8 cellular contexts compared by ENCODE assay signal in the genomic region with DNA sequence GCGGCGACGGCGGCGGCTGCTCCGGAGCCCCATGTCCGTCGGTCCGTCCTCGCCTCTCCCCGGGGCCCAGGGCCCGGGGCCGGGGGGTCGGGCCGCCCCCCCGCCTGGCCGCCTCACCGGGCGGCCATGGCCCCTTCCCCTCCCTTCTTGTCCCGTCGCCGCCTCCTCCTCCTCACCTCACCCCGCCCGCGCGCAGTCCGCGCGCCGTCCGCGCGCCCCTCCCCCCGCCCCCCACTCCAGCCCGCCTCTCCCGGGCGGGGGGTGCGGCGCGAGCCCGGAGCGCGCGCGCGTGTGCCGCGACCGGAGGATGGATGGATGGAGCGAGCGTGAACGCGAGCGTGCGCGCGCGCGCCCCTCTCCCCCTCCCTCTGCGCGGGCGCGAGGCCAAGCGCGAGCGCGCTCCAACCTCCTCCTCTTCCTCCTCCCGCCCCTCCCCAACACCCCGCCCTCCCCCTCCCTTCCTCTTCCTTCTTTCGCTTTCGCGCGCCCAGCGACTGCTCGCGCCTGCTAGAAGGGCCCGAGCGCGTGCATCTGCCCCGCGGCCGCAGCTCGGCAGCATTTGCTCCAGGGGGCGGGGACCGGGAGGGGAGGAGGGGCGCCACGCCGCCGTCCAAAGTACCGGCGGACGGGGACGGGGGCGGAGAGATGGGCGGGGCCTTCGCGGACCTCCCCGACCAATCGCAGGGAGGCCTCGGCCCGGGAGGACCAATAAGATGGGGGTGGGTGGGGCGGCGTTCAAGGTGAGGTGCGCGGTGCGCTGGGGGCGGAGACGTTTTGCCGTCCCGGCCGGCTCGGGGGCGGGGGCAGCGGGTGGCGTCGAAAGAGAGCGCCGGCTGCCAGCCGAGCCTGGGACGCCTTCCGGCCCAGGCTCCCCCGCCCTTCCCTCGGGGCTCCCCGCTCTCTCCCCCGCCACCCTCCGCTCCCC. TPM values are rescaled to one million over a fixed set of nuclear protein-coding genes. Genes with fewer than 3 reads are reported as not detected.
DNase-seq lines count a peak whose midpoint lies in the region; ATAC-seq and TF ChIP-seq lines count a peak whose summit lies in the region.

A gene with protein sequence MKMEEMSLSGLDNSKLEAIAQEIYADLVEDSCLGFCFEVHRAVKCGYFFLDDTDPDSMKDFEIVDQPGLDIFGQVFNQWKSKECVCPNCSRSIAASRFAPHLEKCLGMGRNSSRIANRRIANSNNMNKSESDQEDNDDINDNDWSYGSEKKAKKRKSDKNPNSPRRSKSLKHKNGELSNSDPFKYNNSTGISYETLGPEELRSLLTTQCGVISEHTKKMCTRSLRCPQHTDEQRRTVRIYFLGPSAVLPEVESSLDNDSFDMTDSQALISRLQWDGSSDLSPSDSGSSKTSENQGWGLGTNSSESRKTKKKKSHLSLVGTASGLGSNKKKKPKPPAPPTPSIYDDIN (minus strand): TSS at position 332 of the 925 bp plus-strand sequence. CDS start 1,814 bp downstream, outside the sequence.

- peaks cover 53% of the 10 kb centered on the region for H3K4me1 Mint-ChIP-seq in CD14-positive monocyte
- H3K4me1 Mint-ChIP-seq in activated CD4-positive, alpha-beta memory T cell treated with anti-CD3 and anti-CD28 coated beads for 36 hours (ENCODE audit: low read depth) = peaks cover 41% of the 10 kb centered on the region

- H3K27ac Mint-ChIP-seq in CD14-positive monocyte = peak within 1 kb of the TSS; percentile 92 to 98 (median 95)
- H3K27ac Mint-ChIP-seq in activated CD4-positive, alpha-beta memory T cell treated with anti-CD3 and anti-CD28 coated beads for 36 hours = peak within 1 kb of the TSS; percentile 92

- peaks cover 0 to 2% (median 0%) of the 10 kb centered on the region in 3 donors for H3K27me3 Mint-ChIP-seq in CD14-positive monocyte (ENCODE audit: low read depth in 3 of 3)
- no peaks in the 10 kb centered on the region for H3K27me3 Mint-ChIP-seq in activated CD4-positive, alpha-beta memory T cell treated with anti-CD3 and anti-CD28 coated beads for 36 hours

- POLR2A ChIA-PET in activated CD4-positive, alpha-beta memory T cell treated with anti-CD3 and anti-CD28 coated beads for 36 hours (lab: Charles Lee) = interaction anchor here (0.6 to 3.2 kb wide), 5 partner anchors 10 to 22 kb away, joined by 3 to 22 read pairs (median 5); a partner anchor contains a TSS

- H3K4me3 ChIP-seq in lower leg skin (ENCODE audit: low read depth, poor library complexity, severe bottlenecking) = peak within 1 kb of the TSS; percentile 71

- 1% methylated on average over 47 to 90 of the region's 126 CpGs for WGBS in lower leg skin, 2 donors

- TF ChIP-seq POLR2A in lower leg skin (IDR thresholded peaks at IDR 0.05) = no peak

- peaks cover 27 to 30% of the 10 kb centered on the region in 2 donors for H3K36me3 Mint-ChIP-seq in CD14-positive monocyte
- peaks cover 20% of the 10 kb centered on the region for H3K36me3 Mint-ChIP-seq in activated CD4-positive, alpha-beta memory T cell treated with anti-CD3 and anti-CD28 coated beads for 36 hours

- ATAC-seq in GM19397 (IDR thresholded peaks at IDR 0.05; ENCODE audit: unreplicated experiment) = peak; percentile 73

- TF ChIP-seq CTCF in CD14-positive monocyte (IDR thresholded peaks at IDR 0.05) = no peak
- no peak for TF ChIP-seq CTCF in lower leg skin (IDR thresholded peaks at IDR 0.05)

- intact Hi-C loops in CD14-positive monocyte (cut with micrococcal nuclease) (loop anchor here in 1 of 2 donors (1.0 to 5.0 kb wide), 3 partner anchors 13 to 302 kb away; a partner anchor contains a TSS), lower leg skin (cut with DNase I; ENCODE audit: low total_unique reads) (no loop called here)
- intact Hi-C loops in activated CD4-positive, alpha-beta memory T cell treated with anti-CD3 and anti-CD28 coated beads for 36 hours (cut with micrococcal nuclease) = loop anchor here (1.0 to 10.0 kb wide), 5 partner anchors 10 to 945 kb away; a partner anchor contains a TSS

- peak; percentile 98 for DNase-seq in CD14-positive monocyte (ENCODE audit: low spot score)
- peak; percentile 99 for DNase-seq in HK-2 (ENCODE audit: unreplicated experiment)
- peak; percentile 90 for DNase-seq in NCI-H82 treated with DMSO at 0.1 percent for 48 hours (lab: John Stamatoyannopoulos, UW; ENCODE audit: unreplicated experiment)
- peak; percentile 100 for DNase-seq in activated CD4-positive, alpha-beta memory T cell treated with anti-CD3 and anti-CD28 coated beads for 36 hours
- peak; percentile 92 to 99 for DNase-seq in dermis microvascular lymphatic vessel endothelial cell (ENCODE audit: low read depth in 2 of 2)
- peak; percentile 98 to 100 for DNase-seq in lower leg skin (ENCODE audit: low spot score in 2 of 2)
- DNase-seq in stimulated activated CD4-positive, alpha-beta T cell treated with anti-CD3 and anti-CD28 coated beads, Interleukin-4, amount 100 ng/mL, for 4 hours = peak; percentile 99 to 100

- no peaks in the 10 kb centered on the region for H3K9me3 Mint-ChIP-seq in CD14-positive monocyte
- no peaks in the 10 kb centered on the region for H3K9me3 Mint-ChIP-seq in activated CD4-positive, alpha-beta memory T cell treated with anti-CD3 and anti-CD28 coated beads for 36 hours

- CTCF ChIA-PET in activated CD4-positive, alpha-beta memory T cell treated with anti-CD3 and anti-CD28 coated beads for 36 hours (lab: Charles Lee) = interaction anchor here (0.7 to 6.3 kb wide), 2 partner anchors 11 to 18 kb away, joined by 3 to 54 read pairs; no protein-coding TSS in a partner anchor

- H3K4me3 Mint-ChIP-seq in CD14-positive monocyte = peak within 1 kb of the TSS; percentile 91 to 92
- peak within 1 kb of the TSS; percentile 91 for H3K4me3 Mint-ChIP-seq in activated CD4-positive, alpha-beta memory T cell treated with anti-CD3 and anti-CD28 coated beads for 36 hours

RNA-seq across cellular contexts. Expression of the gene that starts here (rescaled TPM):
- polyA plus RNA-seq in CD14-positive monocyte = 1 to 10 TPM; 8.5 to 9.9 TPM
- total RNA-seq in activated CD4-positive, alpha-beta memory T cell treated with anti-CD3 and anti-CD28 coated beads for 36 hours = 10 to 100 TPM; 63.4 to 69.7 TPM
- total RNA-seq in dermis microvascular lymphatic vessel endothelial cell (28.9 and 39.7 TPM in 2 replicates), lower leg skin (10 to 100 TPM; 62.4 to 77.9 (median 67.8) TPM)

Comparison
In these comparisons a context has a peak if more than half of its experiments do, and no peak if none do; other contexts are left out.
1. Peak in every context shown above with its lines: DNase-seq, ATAC-seq and H3K4me3 ChIP-seq.